Comparison of ENCODE assay signal across 20 cellular contexts in the genomic region with DNA sequence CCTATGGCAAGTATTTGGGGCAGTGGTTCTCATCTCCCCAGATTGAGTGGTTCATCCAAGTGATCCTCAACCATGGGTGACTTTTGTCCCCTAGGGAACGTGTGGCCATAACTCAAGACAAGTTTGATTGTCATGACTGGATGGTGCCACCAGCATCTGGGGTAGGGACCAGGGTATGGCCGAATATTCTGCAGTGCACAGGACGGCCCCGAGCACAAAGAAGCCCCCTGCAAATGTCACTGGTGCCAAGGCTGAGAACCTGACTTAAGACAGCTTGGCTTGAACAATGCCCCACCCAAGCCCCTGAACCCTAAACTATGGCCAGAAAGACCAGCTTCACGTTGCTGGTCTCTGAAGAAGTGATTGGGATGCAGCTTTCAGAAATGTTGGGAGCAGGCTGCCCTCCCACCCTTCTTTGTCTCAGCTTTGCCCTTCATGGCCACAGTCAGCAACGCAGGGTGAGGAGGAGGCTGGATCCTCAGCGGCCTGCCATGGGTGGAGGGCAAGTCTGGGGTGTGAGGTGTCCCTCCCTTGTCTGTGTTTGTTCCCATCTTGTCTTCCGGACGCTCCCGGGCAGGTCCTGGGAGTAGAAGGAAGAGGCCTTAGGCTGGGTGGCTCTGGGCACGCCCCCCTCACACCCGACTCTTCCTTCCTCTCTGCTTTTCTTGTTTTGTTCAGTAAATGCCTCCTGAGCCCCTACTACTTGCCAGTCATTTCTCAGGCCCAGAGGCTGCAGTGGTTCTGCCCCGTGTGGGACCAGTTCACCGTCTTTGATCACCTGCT.
"Had no signal": no experiment of that assay in that cellular context is flagged by ENCODE, and none has a peak within 500 bp of the region (broad histone marks: within the 10 kb centered on the region; RNA-seq: fewer than 3 reads in every experiment).

No MANE protein-coding gene starts in this region.

- DNase-seq: activated CD4-positive, alpha-beta memory T cell treated with anti-CD3 and anti-CD28 coated beads for 36 hours; activated CD4-positive, alpha-beta T cell treated with anti-CD3 and anti-CD28 coated beads, Interleukin-2, amount 10 ng/mL, durations not matched to agents 24 days and 14 days; activated CD4-positive, CD25-positive, alpha-beta regulatory T cell treated with anti-CD3 and anti-CD28 coated beads, Interleukin-2, amount 50 U/mL, for 72 hours; activated T-cell treated with anti-CD3 and anti-CD28 coated beads, Interleukin-2, amount 50 U/mL, for 48 hours; endodermal cell; left ventricle myocardium inferior; stimulated activated CD4-positive, alpha-beta T cell treated with anti-CD3 and anti-CD28 coated beads, Interleukin-2, amount 100 ng/mL, for 48 hours; stimulated activated naive CD8-positive, alpha-beta T cell treated with anti-CD3 and anti-CD28 coated beads, Interleukin-15, Interleukin-2, amounts not matched to agents 100 U/mL and 50 U/mL, for 24 hours; T1000; upper lobe of left lung had no signal

- H3K27me3 Mint-ChIP-seq: activated CD4-positive, alpha-beta memory T cell treated with anti-CD3 and anti-CD28 coated beads for 36 hours; central memory CD8-positive, alpha-beta T cell had no signal

- ATAC-seq: activated naive CD4-positive, alpha-beta T cell treated with anti-CD3 and anti-CD28 coated beads, Interleukin-2, amount 50 U/mL, for 72 hours; psoas muscle; stimulated activated naive CD8-positive, alpha-beta T cell treated with anti-CD3 and anti-CD28 coated beads, Interleukin-15, Interleukin-2, amounts not matched to agents 100 U/mL and 50 U/mL, for 24 hours had no signal

- H3K27ac Mint-ChIP-seq: activated CD4-positive, alpha-beta memory T cell treated with anti-CD3 and anti-CD28 coated beads for 36 hours; activated CD4-positive, alpha-beta T cell treated with anti-CD3 and anti-CD28 coated beads, Interleukin-2, amount 10 ng/mL, durations not matched to agents 24 days and 14 days; activated T-helper 2 cell treated with anti-CD3 and anti-CD28 coated beads, Interferon-gamma antibody, Interleukin-2, Interleukin-4, amounts not matched to agents 10 μg/mL and 5 μg/mL and 100 μg/mL, durations not matched to agents 14 hours and 24 hours and 36 hours; dendritic cell treated with granulocyte-macrophage colony-stimulating factor and Interleukin-4, amounts not matched to agents 40 ng/mL and 50 ng/mL, for 4 days; nephron had no signal

- H3K27me3 ChIP-seq: ovary, upper lobe of left lung, vagina had no signal

- H3K4me1 Mint-ChIP-seq: central memory CD8-positive, alpha-beta T cell; nephron had no signal

- H3K36me3 ChIP-seq: esophagus muscularis mucosa, left ventricle myocardium inferior, ovary, thoracic aorta, upper lobe of left lung, vagina had no signal

- H3K9me3 ChIP-seq: esophagus muscularis mucosa, left ventricle myocardium inferior, ovary, psoas muscle, thoracic aorta, upper lobe of left lung, vagina had no signal

- H3K4me3 ChIP-seq: esophagus muscularis mucosa, left ventricle myocardium inferior, ovary, psoas muscle, thoracic aorta, upper lobe of left lung, vagina had no signal

- H3K27ac ChIP-seq: esophagus muscularis mucosa, left ventricle myocardium inferior, psoas muscle, thoracic aorta, upper lobe of left lung, vagina had no signal

- H3K4me3 Mint-ChIP-seq: activated CD4-positive, alpha-beta memory T cell treated with anti-CD3 and anti-CD28 coated beads for 36 hours; activated CD4-positive, alpha-beta T cell treated with anti-CD3 and anti-CD28 coated beads, Interleukin-2, amount 10 ng/mL, durations not matched to agents 24 days and 14 days; central memory CD8-positive, alpha-beta T cell; dendritic cell treated with granulocyte-macrophage colony-stimulating factor and Interleukin-4, amounts not matched to agents 40 ng/mL and 50 ng/mL, for 4 days; endodermal cell; nephron had no signal

- H3K4me1 ChIP-seq: left ventricle myocardium inferior, upper lobe of left lung had no signal

- H3K9me3 Mint-ChIP-seq: activated CD4-positive, alpha-beta memory T cell treated with anti-CD3 and anti-CD28 coated beads for 36 hours; activated CD4-positive, alpha-beta T cell treated with anti-CD3 and anti-CD28 coated beads, Interleukin-2, amount 10 ng/mL, durations not matched to agents 24 days and 14 days; activated naive CD4-positive, alpha-beta T cell treated with anti-CD3 and anti-CD28 coated beads, Interleukin-2, amount 50 U/mL, for 72 hours; activated T-helper 2 cell treated with anti-CD3 and anti-CD28 coated beads, Interferon-gamma antibody, Interleukin-2, Interleukin-4, amounts not matched to agents 10 μg/mL and 5 μg/mL and 100 μg/mL, durations not matched to agents 14 hours and 24 hours and 36 hours; central memory CD8-positive, alpha-beta T cell; dendritic cell treated with granulocyte-macrophage colony-stimulating factor and Interleukin-4, amounts not matched to agents 40 ng/mL and 50 ng/mL, for 4 days; endodermal cell; nephron had no signal

- H3K36me3 Mint-ChIP-seq: activated CD4-positive, alpha-beta memory T cell treated with anti-CD3 and anti-CD28 coated beads for 36 hours; activated naive CD4-positive, alpha-beta T cell treated with anti-CD3 and anti-CD28 coated beads, Interleukin-2, amount 50 U/mL, for 72 hours had no signal
